In genomic region chr9:95085861-95086563, GRCh38 we compare ENCODE assay signal across 15 cellular contexts.
DNase-seq lines count a peak whose midpoint lies in the region; ATAC-seq and TF ChIP-seq lines count a peak whose summit lies in the region.
"Had no signal": no experiment of that assay in that cellular context is flagged by ENCODE, and none has a peak within 500 bp of the region (broad histone marks: within the 10 kb centered on the region; RNA-seq: fewer than 3 reads in every experiment).

No MANE protein-coding gene starts in this region.

- H3K27ac ChIP-seq in ascending aorta (peak overlapping the region; percentile 83 to 95), parathyroid adenoma (no peak overlapping the region), upper lobe of left lung (peak overlapping the region in 1 of 4 donors; percentile 29)
- H3K27ac ChIP-seq: C4-2B had no signal

- H3K27me3 Mint-ChIP-seq in natural killer cell treated with Interleukin-12 subunit alpha and Interleukin-12 subunit beta and Interleukin-15 and Interleukin-18, amount 100 ng/mL, for 72 hours = no peaks in the 10 kb centered on the region

- H3K36me3 ChIP-seq in ascending aorta = peaks cover 50 to 63% of the 10 kb centered on the region in 2 donors
- no peaks in the 10 kb centered on the region for H3K36me3 ChIP-seq in parathyroid adenoma (ENCODE audit: control insufficient read depth, insufficient read depth, low read length)
- peaks cover 10 to 63% (median 48%) of the 10 kb centered on the region in 4 donors for H3K36me3 ChIP-seq in upper lobe of left lung

- H3K36me3 Mint-ChIP-seq in natural killer cell treated with Interleukin-12 subunit alpha and Interleukin-12 subunit beta and Interleukin-15 and Interleukin-18, amount 100 ng/mL, for 72 hours = no peaks in the 10 kb centered on the region

- H3K27ac Mint-ChIP-seq in natural killer cell treated with Interleukin-12 subunit alpha and Interleukin-12 subunit beta and Interleukin-15 and Interleukin-18, amount 100 ng/mL, for 72 hours = no peak overlapping the region

- no peak overlapping the region for H2AFZ ChIP-seq in parathyroid adenoma

- H3K9me3 ChIP-seq in ascending aorta = no peaks in the 10 kb centered on the region
- no peaks in the 10 kb centered on the region for H3K9me3 ChIP-seq in parathyroid adenoma (ENCODE audit: control insufficient read depth, low read length)
- no peaks in the 10 kb centered on the region for H3K9me3 ChIP-seq in upper lobe of left lung
- H3K9me3 ChIP-seq: HAP-1 had no signal

- H3K79me2 ChIP-seq in parathyroid adenoma = peaks cover 5% of the 10 kb centered on the region

- no peak for TF ChIP-seq EP300 in upper lobe of left lung (IDR thresholded peaks at IDR 0.05)

- H3K27me3 ChIP-seq in ascending aorta (no peaks in the 10 kb centered on the region), parathyroid adenoma (ENCODE audit: control insufficient read depth, insufficient read depth, low read length) (no peaks in the 10 kb centered on the region), upper lobe of left lung (no peaks in the 10 kb centered on the region)

- no peaks in the 10 kb centered on the region for H3K9me3 Mint-ChIP-seq in natural killer cell treated with Interleukin-12 subunit alpha and Interleukin-12 subunit beta and Interleukin-15 and Interleukin-18, amount 100 ng/mL, for 72 hours
- H3K9me3 Mint-ChIP-seq: activated T-cell treated with anti-CD3 and anti-CD28 coated beads, Interleukin-2, amount 50 U/mL, for 4 hours had no signal

- no peak for TF ChIP-seq POLR2A in upper lobe of left lung (IDR thresholded peaks at IDR 0.05)

- 92% methylated on average over 25 to 40 of the region's 40 CpGs for WGBS in upper lobe of left lung, 2 donors

- no peak overlapping the region for H3K9ac ChIP-seq in parathyroid adenoma

- no peak overlapping the region for H3K4me3 Mint-ChIP-seq in natural killer cell treated with Interleukin-12 subunit alpha and Interleukin-12 subunit beta and Interleukin-15 and Interleukin-18, amount 100 ng/mL, for 72 hours
- H3K4me3 Mint-ChIP-seq: activated T-cell treated with anti-CD3 and anti-CD28 coated beads, Interleukin-2, amount 50 U/mL, for 4 hours had no signal

- peak in 1 of 3 experiments; percentile 8 for TF ChIP-seq CTCF in ascending aorta (IDR thresholded peaks at IDR 0.05)
- TF ChIP-seq CTCF in parathyroid adenoma (IDR thresholded peaks at IDR 0.05) = no peak
- TF ChIP-seq CTCF in upper lobe of left lung (IDR thresholded peaks at IDR 0.05) = no peak

- H3K4me1 ChIP-seq in ascending aorta (peaks cover 40 to 81% of the 10 kb centered on the region in 2 donors), parathyroid adenoma (peaks cover 4% of the 10 kb centered on the region), upper lobe of left lung (peaks cover 16 to 26% (median 17%) of the 10 kb centered on the region in 4 donors)

- peak overlapping the region in 1 of 2 donors; percentile 7 for H3K4me3 ChIP-seq in ascending aorta
- H3K4me3 ChIP-seq in parathyroid adenoma (ENCODE audit: low read depth, low read length) = peak overlapping the region; percentile 44
- no peak overlapping the region for H3K4me3 ChIP-seq in upper lobe of left lung
- H3K4me3 ChIP-seq: HAP-1 had no signal

- intact Hi-C loops in ascending aorta (cut with DNase I) = loop anchor here (2.0 to 5.0 kb wide), 2 partner anchors 25 to 421 kb away; no protein-coding TSS in a partner anchor
- intact Hi-C loops in Right ventricle myocardium superior (cut with DNase I) = no loop called here

- peak overlapping the region; percentile 50 for H3K4me2 ChIP-seq in parathyroid adenoma (ENCODE audit: low read length)

- H3K4me1 Mint-ChIP-seq in natural killer cell treated with Interleukin-12 subunit alpha and Interleukin-12 subunit beta and Interleukin-15 and Interleukin-18, amount 100 ng/mL, for 72 hours (ENCODE audit: low read depth in 2 of 2) = no peaks in the 10 kb centered on the region

- DNase-seq in ascending aorta (ENCODE audit: low spot score in 2 of 2) (no peak), Right ventricle myocardium superior (peak; percentile 67), upper lobe of left lung (peak; percentile 21 to 83), HUDEP-2 (lab: John Stamatoyannopoulos, UW; ENCODE audit: unreplicated experiment in 76 of 76) (no peak)
- no peak for DNase-seq in natural killer cell treated with Interleukin-12 subunit alpha and Interleukin-12 subunit beta and Interleukin-15 and Interleukin-18, amount 100 ng/mL, for 72 hours (ENCODE audit: low spot score)
- DNase-seq: activated CD4-positive, CD25-positive, alpha-beta regulatory T cell treated with anti-CD3 and anti-CD28 coated beads, Interleukin-2, amount 50 U/mL, for 72 hours; activated T-cell treated with anti-CD3 and anti-CD28 coated beads, Interleukin-2, amount 50 U/mL, for 4 hours; stimulated activated CD4-positive, alpha-beta T cell treated with anti-CD3 and anti-CD28 coated beads, Interleukin-1b, Interleukin-23, amount 100 ng/mL, for 48 hours; T-helper 1 cell had no signal

- ATAC-seq in Right ventricle myocardium superior (ENCODE audit: poor library complexity) (peak; percentile 37), upper lobe of left lung (ENCODE audit: low FRiP score in 2 of 2) (no peak), GM21825 (IDR thresholded peaks at IDR 0.05; ENCODE audit: unreplicated experiment) (no peak)
- no peak for ATAC-seq in natural killer cell treated with Interleukin-12 subunit alpha and Interleukin-12 subunit beta and Interleukin-15 and Interleukin-18, amount 100 ng/mL, for 72 hours
- ATAC-seq: activated T-cell treated with anti-CD3 and anti-CD28 coated beads, Interleukin-2, amount 50 U/mL, for 4 hours; left colon; Panc1 had no signal

Comparison
In these comparisons a context has a peak if more than half of its experiments do, and no peak if none do; other contexts are left out.
1. DNase-seq: peak in Right ventricle myocardium superior (single experiment) and upper lobe of left lung (2 of 2); none in ascending aorta (0 of 2), HUDEP-2 (0 of 76) and natural killer cell treated with Interleukin-12 subunit alpha and Interleukin-12 subunit beta and Interleukin-15 and Interleukin-18, amount 100 ng/mL, for 72 hours (single experiment).